ENCODE assay signal across 8 cellular contexts in the genomic region with DNA sequence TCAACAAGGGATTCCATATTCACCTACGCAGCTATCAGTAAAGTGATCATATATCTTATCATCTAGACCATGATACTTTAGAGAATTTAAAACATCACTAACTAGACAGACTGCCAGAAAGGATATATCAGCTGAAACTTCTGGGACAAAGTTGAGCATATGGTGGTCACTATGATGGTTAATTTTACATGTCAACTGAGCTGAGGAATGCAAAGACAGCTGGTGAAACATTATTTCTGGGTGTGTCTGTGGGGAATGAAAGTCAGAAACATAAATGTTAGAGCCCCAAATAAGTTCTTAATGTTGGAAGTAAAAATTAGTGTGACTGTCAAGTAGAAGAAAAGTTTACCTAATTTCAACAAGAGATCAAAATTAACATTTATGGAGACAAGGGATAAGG.
"Had no signal": no experiment of that assay in that cellular context is flagged by ENCODE, and none has a peak within 500 bp of the region (broad histone marks: within the 10 kb centered on the region; RNA-seq: fewer than 3 reads in every experiment).

No MANE protein-coding gene starts in this region.

- H2AFZ ChIP-seq: GM23248 had no signal

- H3K27ac ChIP-seq: GM23248 had no signal

- ATAC-seq: HCT116, K562 had no signal

- H3K9me3 ChIP-seq: HAP-1 had no signal

- DNase-seq: GM23248, GOT3, H7, HFFc6, IMR-90 had no signal

- H3K4me3 ChIP-seq: GM23248, HAP-1, K562 had no signal

- H3K4me1 ChIP-seq: HAP-1 had no signal

- H3K9ac ChIP-seq: GM23248 had no signal

- H3K36me3 ChIP-seq: HAP-1 had no signal
